Comparison of ENCODE assay signal across 27 cellular contexts in the genomic region with DNA sequence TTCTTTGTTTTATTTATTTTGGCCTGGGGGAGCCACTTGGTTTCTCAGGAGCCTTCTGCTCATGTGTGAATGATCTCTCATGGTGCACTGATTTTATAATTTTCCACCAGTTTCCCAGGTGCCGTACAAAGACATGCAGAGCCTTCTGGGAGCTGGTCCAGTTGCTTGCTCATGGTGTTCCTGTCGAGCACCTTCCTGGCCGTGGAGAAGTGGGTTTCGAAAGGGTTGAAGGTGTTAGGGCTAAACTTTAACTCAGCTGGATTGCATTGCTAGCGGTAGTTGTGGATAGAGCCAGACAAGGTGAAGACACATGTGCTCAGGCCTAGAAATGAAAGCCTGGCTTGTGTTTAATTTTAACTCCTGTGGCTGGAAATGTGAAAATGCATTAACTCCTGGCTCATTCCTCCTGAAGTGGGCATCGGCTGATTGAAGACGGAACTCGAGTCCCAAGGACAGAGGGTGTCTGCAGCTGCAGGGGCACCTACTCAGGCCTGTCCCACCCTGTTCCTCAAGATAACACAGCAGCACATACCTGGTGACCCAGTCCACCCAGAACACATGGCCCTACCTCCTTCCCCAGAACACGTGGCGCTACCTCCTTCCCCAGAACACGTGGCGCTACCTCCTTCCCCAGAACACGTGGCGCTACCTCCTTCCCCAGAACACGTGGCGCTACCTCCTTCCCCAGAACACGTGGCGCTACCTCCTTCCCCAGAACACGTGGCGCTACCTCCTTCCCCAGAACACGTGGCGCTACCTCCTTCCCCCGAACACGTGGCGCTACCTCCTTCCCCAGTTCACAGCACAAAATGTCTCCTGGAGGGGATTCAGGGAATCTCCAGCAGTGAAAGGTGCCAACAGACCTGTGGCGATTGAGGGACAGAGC.
DNase-seq lines count a peak whose midpoint lies in the region; ATAC-seq, FAIRE-seq and TF ChIP-seq lines count a peak whose summit lies in the region.
"Had no signal": no experiment of that assay in that cellular context is flagged by ENCODE, and none has a peak within 500 bp of the region (broad histone marks: within the 10 kb centered on the region; RNA-seq: fewer than 3 reads in every experiment).

No MANE protein-coding gene starts in this region.

- H3F3A ChIP-seq in PC-3 (ENCODE audit: low read length, unreplicated experiment), result no peaks in the 10 kb centered on the region

- H3K27me3 ChIP-seq in K562 (ENCODE audit: control insufficient read depth in 2 of 2, insufficient read depth in 2 of 2, low read length in 2 of 2) (peaks cover 66 to 86% of the 10 kb centered on the region in 2 experiments), tibial nerve (no peaks in the 10 kb centered on the region), PC-3 (ENCODE audit: low read length) (peaks cover 39% of the 10 kb centered on the region)
- H3K27me3 ChIP-seq: SJCRH30 had no signal

- ATAC-seq in K562, result no peak
- no peak for ATAC-seq in PC-3
- ATAC-seq: effector memory CD8-positive, alpha-beta T cell had no signal

- CTCF ChIA-PET in K562 (lab: Yijun Ruan, JAX; ENCODE audit: low intra/inter-chr PET ratio) (no interaction called here), PC-3 (lab: Charles Lee) (no interaction called here)

- BruUV-seq in K562 (replicated peaks; lab: Mats Ljungman, UMichigan) (no TSS peak), PC-3 (replicated peaks; lab: Mats Ljungman, UMichigan) (no TSS peak)

- H3K27ac ChIP-seq in K562 (ENCODE audit: extremely low read depth, low read depth, low read length), result no peak overlapping the region
- peak overlapping the region; percentile 69 to 96 (median 88) for H3K27ac ChIP-seq in tibial nerve
- H3K27ac ChIP-seq in PC-3 (ENCODE audit: low read length), result no peak overlapping the region
- H3K27ac ChIP-seq: SJCRH30, thoracic aorta, WERI-Rb-1 had no signal

- intact Hi-C loops in K562 (cut with micrococcal nuclease), result no loop called here
- intact Hi-C loops in posterior cingulate gyrus (cut with DNase I), result no loop called here
- intact Hi-C loops in PC-3 (cut with micrococcal nuclease), result no loop called here

- peaks cover under 1% of the 10 kb centered on the region for H3K9me3 Mint-ChIP-seq in progenitor cell of endocrine pancreas (ENCODE audit: low read depth)
- H3K9me3 Mint-ChIP-seq: activated CD4-positive, alpha-beta T cell treated with anti-CD3 and anti-CD28 coated beads, Interleukin-2, amount 10 ng/mL, durations not matched to agents 7 days and 5 days; activated naive CD8-positive, alpha-beta T cell treated with anti-CD3 and anti-CD28 coated beads for 36 hours; effector memory CD8-positive, alpha-beta T cell had no signal

- no peak for TF ChIP-seq RAD21 in K562 (CRISPR knock-in tag; conservative IDR thresholded peaks at IDR 0.05 in 1 of 2, IDR thresholded peaks at IDR 0.05 in 1 of 2)

- H3K4me1 Mint-ChIP-seq in progenitor cell of endocrine pancreas (ENCODE audit: low read depth), result peaks cover 2% of the 10 kb centered on the region
- H3K4me1 Mint-ChIP-seq: mesothelial cell of epicardium had no signal

- TF ChIP-seq EP300 in K562 (IDR thresholded peaks at IDR 0.05; ENCODE audit: low read length), result no peak
- no peak for TF ChIP-seq EP300 in tibial nerve (IDR thresholded peaks at IDR 0.05)

- TF ChIP-seq CTCF in K562 (IDR thresholded peaks at IDR 0.05 in 2 of 3, conservative IDR thresholded peaks at IDR 0.05 in 1 of 3; ENCODE audit: insufficient read depth in 2 of 3, low read depth in 1 of 3, low read length in 3 of 3) (no peak), tibial nerve (IDR thresholded peaks at IDR 0.05) (no peak), PC-3 (conservative IDR thresholded peaks at IDR 0.05; ENCODE audit: low read depth, low read length) (no peak), progenitor cell of endocrine pancreas (IDR thresholded peaks at IDR 0.05; ENCODE audit: unreplicated experiment) (no peak)

- H3K4me2 ChIP-seq in K562 (ENCODE audit: insufficient read depth, low read length), result no peak overlapping the region
- no peak overlapping the region for H3K4me2 ChIP-seq in PC-3 (ENCODE audit: low read length)

- POLR2A ChIA-PET in K562 (lab: Yijun Ruan, JAX), result no interaction called here
- POLR2A ChIA-PET in PC-3 (lab: Charles Lee; ENCODE audit: unreplicated experiment), result no interaction called here

- TF ChIP-seq POLR2A in K562 (conservative IDR thresholded peaks at IDR 0.05), result no peak
- TF ChIP-seq POLR2A in tibial nerve (IDR thresholded peaks at IDR 0.05), result no peak

- H3K36me3 Mint-ChIP-seq in progenitor cell of endocrine pancreas (ENCODE audit: insufficient read depth), result no peaks in the 10 kb centered on the region
- H3K36me3 Mint-ChIP-seq: activated naive CD8-positive, alpha-beta T cell treated with anti-CD3 and anti-CD28 coated beads for 36 hours; mesothelial cell of epicardium had no signal

- H3K27me3 Mint-ChIP-seq in progenitor cell of endocrine pancreas, result peaks cover 28% of the 10 kb centered on the region
- H3K27me3 Mint-ChIP-seq: activated CD4-positive, alpha-beta T cell treated with anti-CD3 and anti-CD28 coated beads, Interleukin-2, amount 10 ng/mL, durations not matched to agents 7 days and 5 days; activated naive CD8-positive, alpha-beta T cell treated with anti-CD3 and anti-CD28 coated beads for 36 hours had no signal

- FAIRE-seq in K562 (lab: Jason Lieb, UNC), result no peak
- FAIRE-seq: GM12891 had no signal

- in situ Hi-C loops in K562 (cut with MboI), result no loop called here

- no peaks in the 10 kb centered on the region for H3K9me2 ChIP-seq in PC-3 (replicated peaks; ENCODE audit: low read length)

- H3K79me2 ChIP-seq in K562 (ENCODE audit: control insufficient read depth, insufficient read depth, low read length) (no peaks in the 10 kb centered on the region), PC-3 (ENCODE audit: low read length) (no peaks in the 10 kb centered on the region)

- H3K4me3 Mint-ChIP-seq in progenitor cell of endocrine pancreas (ENCODE audit: low read depth), result no peak overlapping the region
- H3K4me3 Mint-ChIP-seq: activated CD4-positive, alpha-beta T cell treated with anti-CD3 and anti-CD28 coated beads, Interleukin-2, amount 10 ng/mL, durations not matched to agents 7 days and 5 days; activated naive CD8-positive, alpha-beta T cell treated with anti-CD3 and anti-CD28 coated beads for 36 hours; effector memory CD8-positive, alpha-beta T cell; mesothelial cell of epicardium had no signal

- WGBS in K562 (ENCODE audit: insufficient coverage, low coverage, missing lambda C conversion rate), result 24% methylated on average over 15 of the region's 26 CpGs
- 97 to 98% methylated on average over 26 of the region's 26 CpGs for whole genome bisulfite sequencing in tibial nerve, 2 donors

- H4K20me1 ChIP-seq in K562 (replicated peaks; ENCODE audit: control insufficient read depth, insufficient read depth, low read length) (peaks cover 26% of the 10 kb centered on the region; the same call in 1 of the 2 replicates), PC-3 (ENCODE audit: low read length) (no peaks in the 10 kb centered on the region)

- no peak overlapping the region for H3K27ac Mint-ChIP-seq in progenitor cell of endocrine pancreas
- H3K27ac Mint-ChIP-seq: activated CD4-positive, alpha-beta T cell treated with anti-CD3 and anti-CD28 coated beads, Interleukin-2, amount 10 ng/mL, durations not matched to agents 7 days and 5 days; activated naive CD8-positive, alpha-beta T cell treated with anti-CD3 and anti-CD28 coated beads for 36 hours had no signal

- H3K9me3 ChIP-seq in K562 (replicated peaks; ENCODE audit: control insufficient read depth, insufficient read depth, low read depth, low read length) (no peaks in the 10 kb centered on the region), tibial nerve (no peaks in the 10 kb centered on the region), PC-3 (ENCODE audit: low read length) (no peaks in the 10 kb centered on the region)
- H3K9me3 ChIP-seq: SJCRH30, thoracic aorta had no signal

- peak overlapping the region; percentile 66 for H2AFZ ChIP-seq in K562 (ENCODE audit: low read depth, low read length)
- H2AFZ ChIP-seq in PC-3 (ENCODE audit: low read length), result no peak overlapping the region

- no peak overlapping the region for H3K4me3 ChIP-seq in K562
- H3K4me3 ChIP-seq in tibial nerve, result no peak overlapping the region
- H3K4me3 ChIP-seq in PC-3 (ENCODE audit: low read length), result no peak overlapping the region
- H3K4me3 ChIP-seq: SJCRH30, thoracic aorta had no signal

- no peaks in the 10 kb centered on the region for H3K9me1 ChIP-seq in K562 (ENCODE audit: control insufficient read depth, insufficient read depth, low read length)

- H3K4me1 ChIP-seq in K562 (replicated peaks in 1 of 2; ENCODE audit: control insufficient read depth in 2 of 2, insufficient read depth in 2 of 2, low read length in 2 of 2) (peaks cover 0 to 22% of the 10 kb centered on the region in 2 experiments; a peak in 3 of 5 replicates), tibial nerve (peaks cover 0 to 29% (median 17%) of the 10 kb centered on the region in 4 donors), PC-3 (ENCODE audit: insufficient read depth, low read length) (no peaks in the 10 kb centered on the region)
- H3K4me1 ChIP-seq: SJCRH30 had no signal

- DNase-seq in K562 (ENCODE audit: extremely low read depth in 1 of 4, low spot score in 3 of 4) (no peak), kidney tubule cell (ENCODE audit: low spot score) (peak; percentile 44), posterior cingulate gyrus (peak in 6 of 10 donors; percentile 3 to 31 (median 14)), tibial nerve (ENCODE audit: low spot score in 2 of 2) (no peak), NCI-H1930 (lab: John Stamatoyannopoulos, UW) (no peak), PC-3 (no peak), progenitor cell of endocrine pancreas (ENCODE audit: low spot score, unreplicated experiment) (no peak)
- DNase-seq: activated CD4-positive, alpha-beta T cell treated with anti-CD3 and anti-CD28 coated beads, Interleukin-2, amount 10 ng/mL, durations not matched to agents 7 days and 5 days; activated gamma-delta T cell; activated naive CD8-positive, alpha-beta T cell treated with anti-CD3 and anti-CD28 coated beads for 36 hours; COR-L47; cortex of kidney; DMS53; effector memory CD8-positive, alpha-beta T cell; erythroblast; HCEC 1CT; MV-4-11; NCI-H146; NCI-H446 treated with DMSO at 0.1 percent for 48 hours; NCI-H82; RPMI8226; SJCRH30; stimulated activated naive CD4-positive, alpha-beta T cell; WERI-Rb-1 had no signal

- H3K9ac ChIP-seq in K562 (ENCODE audit: insufficient read depth in 1 of 2, low read depth in 2 of 2, low read length in 2 of 2) (no peak overlapping the region), PC-3 (ENCODE audit: low read length) (no peak overlapping the region)

- H3K36me3 ChIP-seq in K562 (ENCODE audit: control insufficient read depth, insufficient read depth, low read length), result no peaks in the 10 kb centered on the region
- H3K36me3 ChIP-seq in tibial nerve, result no peaks in the 10 kb centered on the region
- no peaks in the 10 kb centered on the region for H3K36me3 ChIP-seq in PC-3 (ENCODE audit: low read depth, low read length)
- H3K36me3 ChIP-seq: SJCRH30, thoracic aorta, WERI-Rb-1 had no signal

TF ChIP-seq in K562, 482 proteins besides CTCF, POLR2A, EP300 and RAD21 (continues in another document):
- no peak for TF ChIP-seq RHOXF2B (CRISPR knock-in tag; conservative IDR thresholded peaks at IDR 0.05)

Comparison
In these comparisons a context has a peak if more than half of its experiments do, and no peak if none do; other contexts are left out.
1. DNase-seq: peak in kidney tubule cell (single experiment) and posterior cingulate gyrus (6 of 10); none in K562 (0 of 4), tibial nerve (0 of 2), NCI-H1930 (0 of 2), PC-3 (single experiment) and progenitor cell of endocrine pancreas (single experiment).
2. H3K27ac ChIP-seq: peak in tibial nerve (4 of 4); none in K562 (single experiment) and PC-3 (single experiment).